In genomic region chr15:66404122-66404521, GRCh38 we compare ENCODE assay signal across 15 cellular contexts. TPM values are rescaled to one million over a fixed set of nuclear protein-coding genes. Genes with fewer than 3 reads are reported as not detected.
DNase-seq lines count a peak whose midpoint lies in the region; ATAC-seq and TF ChIP-seq lines count a peak whose summit lies in the region.
"Had no signal": no experiment of that assay in that cellular context is flagged by ENCODE, and none has a peak within 500 bp of the region (broad histone marks: within the 10 kb centered on the region; RNA-seq: fewer than 3 reads in every experiment).

No MANE protein-coding gene starts in this region.

- no peaks in the 10 kb centered on the region; the same call in 1 of the 2 replicates for H3F3A ChIP-seq in GM23338 (replicated peaks; ENCODE audit: low read depth)

- no peak overlapping the region for H3K9ac ChIP-seq in adipocyte (ENCODE audit: low read length)

- H3K4me1 Mint-ChIP-seq in CD4-positive, CD25-positive, alpha-beta regulatory T cell, result peaks cover 56 to 90% (median 74%) of the 10 kb centered on the region in 4 donors
- H3K4me1 Mint-ChIP-seq in GM23338, result peaks cover 80% of the 10 kb centered on the region
- peaks cover 54 to 82% (median 68%) of the 10 kb centered on the region in 3 donors for H3K4me1 Mint-ChIP-seq in naive B cell

- no peak overlapping the region for H3K4me3 ChIP-seq in CD4-positive, CD25-positive, alpha-beta regulatory T cell (ENCODE audit: low read depth, low read length)
- H3K4me3 ChIP-seq in GM23338 (0 out of 2 replicates have a peak overlapping the region, but pooled peaks have one; percentile 3), adipocyte (ENCODE audit: low read length) (peak overlapping the region; percentile 67)
- H3K4me3 ChIP-seq: ovary had no signal

- H3K4me3 Mint-ChIP-seq in CD4-positive, CD25-positive, alpha-beta regulatory T cell, result peak overlapping the region in 3 of 4 donors; percentile 19 to 75 (median 71)
- H3K4me3 Mint-ChIP-seq in GM23338 (peak overlapping the region; percentile 27; the same call in 2 of the 3 replicates), naive B cell (peak overlapping the region in 6 of 8 donors; percentile 1 to 77 (median 62))

- 0 out of 2 replicates have a peak, but pooled peaks cover 5% of the 10 kb centered on the region for H4K20me1 ChIP-seq in GM23338 (replicated peaks; ENCODE audit: insufficient read depth)

- DNase-seq in CD4-positive, CD25-positive, alpha-beta regulatory T cell, result no peak
- DNase-seq in GM23338 (ENCODE audit: low spot score) (no peak), adipocyte (ENCODE audit: low read depth) (no peak), naive B cell (no peak), germinal center (ENCODE audit: low spot score) (no peak), COLO668 (lab: John Stamatoyannopoulos, UW; ENCODE audit: unreplicated experiment) (no peak)
- DNase-seq: activated CD4-positive, alpha-beta T cell treated with anti-CD3 and anti-CD28 coated beads for 1 hour; BE2C; brain microvascular endothelial cell; DMS79; NCI-H2029; NCI-H526; ovary had no signal

- no peaks in the 10 kb centered on the region for H3K9me3 ChIP-seq in CD4-positive, CD25-positive, alpha-beta regulatory T cell (ENCODE audit: control insufficient read depth in 2 of 2, low read length in 2 of 2)
- H3K9me3 ChIP-seq in adipocyte (ENCODE audit: control insufficient read depth, low read length), result no peaks in the 10 kb centered on the region
- H3K9me3 ChIP-seq: BE2C, ovary had no signal

- H3K36me3 Mint-ChIP-seq in CD4-positive, CD25-positive, alpha-beta regulatory T cell, result peaks cover 10% of the 10 kb centered on the region
- H3K36me3 Mint-ChIP-seq in GM23338 (ENCODE audit: low read depth) (peaks cover 3% of the 10 kb centered on the region; the same call in 1 of the 3 replicates), naive B cell (peaks cover 0 to 4% of the 10 kb centered on the region in 2 donors)

- no peak overlapping the region for H2AFZ ChIP-seq in GM23338

- ATAC-seq in CD4-positive, CD25-positive, alpha-beta regulatory T cell (ENCODE audit: low read depth in 2 of 2), result no peak
- ATAC-seq in GM23338, result peak; percentile 55
- ATAC-seq in naive B cell (ENCODE audit: low read depth in 2 of 2), result no peak
- no peak for ATAC-seq in HG03196 (IDR thresholded peaks at IDR 0.05; ENCODE audit: unreplicated experiment)

- H3K9me3 Mint-ChIP-seq in CD4-positive, CD25-positive, alpha-beta regulatory T cell, result no peaks in the 10 kb centered on the region
- H3K9me3 Mint-ChIP-seq in GM23338 (no peaks in the 10 kb centered on the region), naive B cell (no peaks in the 10 kb centered on the region)
- H3K9me3 Mint-ChIP-seq: activated T-helper 2 cell treated with anti-CD3 and anti-CD28 coated beads, Interferon-gamma antibody, Interleukin-2, Interleukin-4, amounts not matched to agents 10 μg/mL and 5 μg/mL and 100 μg/mL, durations not matched to agents 14 hours and 24 hours and 36 hours had no signal

- no peaks in the 10 kb centered on the region for H3K27me3 Mint-ChIP-seq in CD4-positive, CD25-positive, alpha-beta regulatory T cell
- H3K27me3 Mint-ChIP-seq in GM23338 (ENCODE audit: insufficient read depth, low read depth, poor library complexity) (peaks cover 8% of the 10 kb centered on the region), naive B cell (no peaks in the 10 kb centered on the region)

- H3K4me1 ChIP-seq in CD4-positive, CD25-positive, alpha-beta regulatory T cell (ENCODE audit: control insufficient read depth, insufficient read depth, low read length, poor library complexity, severe bottlenecking), result peaks cover 44% of the 10 kb centered on the region
- H3K4me1 ChIP-seq in GM23338 (ENCODE audit: insufficient read depth) (peaks cover 46% of the 10 kb centered on the region), adipocyte (ENCODE audit: control insufficient read depth, insufficient read depth, low read length) (peaks cover 77% of the 10 kb centered on the region)
- H3K4me1 ChIP-seq: BE2C had no signal

- no peak overlapping the region for H3K27ac ChIP-seq in CD4-positive, CD25-positive, alpha-beta regulatory T cell (ENCODE audit: insufficient read depth, low read length, poor library complexity, severe bottlenecking)
- H3K27ac ChIP-seq in GM23338 (ENCODE audit: low read depth), result peak overlapping the region; percentile 85
- H3K27ac ChIP-seq: brain microvascular endothelial cell, ovary had no signal

- no peaks in the 10 kb centered on the region for H3K36me3 ChIP-seq in CD4-positive, CD25-positive, alpha-beta regulatory T cell (ENCODE audit: control insufficient read depth, insufficient read depth, low read length)
- H3K36me3 ChIP-seq in GM23338 (ENCODE audit: insufficient read depth), result no peaks in the 10 kb centered on the region
- H3K36me3 ChIP-seq in adipocyte (ENCODE audit: control insufficient read depth, insufficient read depth, low read length, severe bottlenecking), result no peaks in the 10 kb centered on the region
- H3K36me3 ChIP-seq: BE2C, brain microvascular endothelial cell, ovary had no signal

- TF ChIP-seq CTCF in GM23338 (conservative IDR thresholded peaks at IDR 0.05; ENCODE audit: low read depth in 2 of 2), result no peak

- no peaks in the 10 kb centered on the region for H3K9me2 ChIP-seq in GM23338 (ENCODE audit: insufficient read depth)

- H3K4me2 ChIP-seq in GM23338, result peak overlapping the region; percentile 37

- H3K79me2 ChIP-seq in GM23338 (replicated peaks; ENCODE audit: insufficient read depth), result peaks cover 88% of the 10 kb centered on the region

- no peaks in the 10 kb centered on the region for H3K27me3 ChIP-seq in CD4-positive, CD25-positive, alpha-beta regulatory T cell (ENCODE audit: control insufficient read depth, insufficient read depth, low read length)
- H3K27me3 ChIP-seq in GM23338 (ENCODE audit: insufficient read depth), result no peaks in the 10 kb centered on the region
- no peaks in the 10 kb centered on the region for H3K27me3 ChIP-seq in adipocyte (replicated peaks; ENCODE audit: control insufficient read depth, insufficient read depth, low read length)
- H3K27me3 ChIP-seq: BE2C, brain microvascular endothelial cell, ovary had no signal

- peak overlapping the region in 1 of 3 donors; percentile 88 for H3K27ac Mint-ChIP-seq in CD4-positive, CD25-positive, alpha-beta regulatory T cell
- peak overlapping the region; percentile 94 for H3K27ac Mint-ChIP-seq in GM23338
- peak overlapping the region in 2 of 6 donors; percentile 10 to 46 for H3K27ac Mint-ChIP-seq in naive B cell
- H3K27ac Mint-ChIP-seq: activated T-helper 2 cell treated with anti-CD3 and anti-CD28 coated beads, Interferon-gamma antibody, Interleukin-2, Interleukin-4, amounts not matched to agents 10 μg/mL and 5 μg/mL and 100 μg/mL, durations not matched to agents 14 hours and 24 hours and 36 hours had no signal

TF ChIP-seq in GM23338, 12 proteins besides CTCF, POLR2A, EP300 and RAD21 (continues in another document):
- TF ChIP-seq STAT1 (IDR thresholded peaks at IDR 0.05; ENCODE audit: unreplicated experiment), result no peak
- no peak for TF ChIP-seq ZNF331 (CRISPR knock-in tag; IDR thresholded peaks at IDR 0.05; ENCODE audit: low read depth)
- TF ChIP-seq NANOG (IDR thresholded peaks at IDR 0.05; ENCODE audit: borderline replicate concordance), result no peak
- TF ChIP-seq POLR2AphosphoS5 (IDR thresholded peaks at IDR 0.05; ENCODE audit: low read depth), result no peak
- no peak for TF ChIP-seq ETS1 (IDR thresholded peaks at IDR 0.05)
- TF ChIP-seq CREB1 (CRISPR knock-in tag; IDR thresholded peaks at IDR 0.05; ENCODE audit: low read depth), result no peak
- TF ChIP-seq JUNB (IDR thresholded peaks at IDR 0.05; ENCODE audit: unreplicated experiment), result no peak
- no peak for TF ChIP-seq ZNF114 (CRISPR knock-in tag; IDR thresholded peaks at IDR 0.05)

RNA-seq across cellular contexts. Expression of gene MAP2K1, which starts 17.4 kb away (rescaled TPM):
- total RNA-seq in CD4-positive, CD25-positive, alpha-beta regulatory T cell, result 49.0 TPM
- 10 to 100 TPM; 34.2 to 40.7 (median 37.1) TPM for polyA plus RNA-seq in CD4-positive, CD25-positive, alpha-beta regulatory T cell
- 68.5 and 73.9 TPM in 2 replicates for total RNA-seq in GM23338 (2014; rRNA removed; shearing (Covaris generic))
- polyA plus RNA-seq in GM23338 (2016; fragmentation: Nextera tagmentation; extraction: Ambion mirVana) (40.2 and 42.0 TPM in 2 replicates), naive B cell (ENCODE audit: low read depth in 6 of 6) (10 to 100 TPM; 40.0 to 45.8 (median 42.5) TPM)

RNA-seq across cellular contexts. Expression of gene TIPIN, which starts 47.6 kb away (rescaled TPM):
- total RNA-seq in CD4-positive, CD25-positive, alpha-beta regulatory T cell, result 6.0 TPM
- polyA plus RNA-seq in CD4-positive, CD25-positive, alpha-beta regulatory T cell, result 10 to 100 TPM in 2 of 4 donors, 1 to 10 TPM in 2; 6.8 to 11.2 (median 9.4) TPM
- total RNA-seq in GM23338 (2014; rRNA removed; shearing (Covaris generic)), result 25.3 and 39.0 TPM in 2 replicates
- 32.7 and 39.1 TPM in 2 replicates for polyA plus RNA-seq in GM23338 (2016; fragmentation: Nextera tagmentation; extraction: Ambion mirVana)
- 10 to 100 TPM in 4 of 6 donors, 1 to 10 TPM in 2; 6.2 to 14.8 (median 12.4) TPM for polyA plus RNA-seq in naive B cell (ENCODE audit: low read depth in 6 of 6)
